13 cellular contexts compared by ENCODE assay signal in genomic region chr12:50242751-50243191, GRCh38. TPM values are rescaled to one million over a fixed set of nuclear protein-coding genes. Genes with fewer than 3 reads are reported as not detected.
A peak's percentile ranks its signal among the peaks of the same experiment; 100 is the strongest.
DNase-seq lines count a peak whose midpoint lies in the region; ATAC-seq and TF ChIP-seq lines count a peak whose summit lies in the region.
"Had no signal": no experiment of that assay in that cellular context is flagged by ENCODE, and none has a peak within 500 bp of the region (broad histone marks: within the 10 kb centered on the region; RNA-seq: fewer than 3 reads in every experiment).

No MANE protein-coding gene starts in this region.

- intact Hi-C loops in left cardiac atrium (cut with DNase I) = no loop called here
- intact Hi-C loops in aorta (cut with DNase I) = no loop called here
- intact Hi-C loops in left colon (cut with DNase I, micrococcal nuclease) = no loop called here

- no peak overlapping the region for H3K4me3 ChIP-seq in right atrium auricular region
- no peak overlapping the region for H3K4me3 ChIP-seq in choroid plexus epithelial cell (ENCODE audit: low read depth, low read length)
- no peak overlapping the region for H3K4me3 ChIP-seq in muscle layer of duodenum (ENCODE audit: low read depth in 1 of 2, low read length in 2 of 2)
- no peak overlapping the region for H3K4me3 ChIP-seq in aorta (ENCODE audit: low read length in 2 of 2)
- H3K4me3 ChIP-seq: GM12878 had no signal

- H3K9me3 ChIP-seq in right atrium auricular region (no peaks in the 10 kb centered on the region), muscle layer of duodenum (ENCODE audit: control insufficient read depth in 1 of 2, low read length in 2 of 2) (no peaks in the 10 kb centered on the region), aorta (ENCODE audit: control insufficient read depth, low read length) (no peaks in the 10 kb centered on the region)
- H3K9me3 ChIP-seq: BE2C had no signal

- WGBS in aorta, 2 donors = 24 to 37% methylated on average over 1 of the region's 1 CpG

- H3K36me3 ChIP-seq in right atrium auricular region (peaks cover 3% of the 10 kb centered on the region), muscle layer of duodenum (ENCODE audit: control insufficient read depth in 1 of 2, insufficient read depth in 2 of 2, low read length in 2 of 2) (peaks cover 0 to 7% of the 10 kb centered on the region in 2 donors), aorta (ENCODE audit: control insufficient read depth in 1 of 2, insufficient read depth in 2 of 2, low read length in 1 of 2) (no peaks in the 10 kb centered on the region)
- H3K36me3 ChIP-seq: BE2C had no signal

- H3K27ac ChIP-seq in right atrium auricular region = peak overlapping the region; percentile 68 to 86
- H3K27ac ChIP-seq in muscle layer of duodenum (ENCODE audit: low read length) = peak overlapping the region; percentile 93
- H3K27ac ChIP-seq in aorta (ENCODE audit: low read depth in 1 of 2, low read length in 2 of 2) = peak overlapping the region; percentile 91 to 98

- ATAC-seq in left cardiac atrium = no peak
- no peak for ATAC-seq in aorta (ENCODE audit: low FRiP score)
- no peak for ATAC-seq in HG03108 (IDR thresholded peaks at IDR 0.05; ENCODE audit: unreplicated experiment)
- ATAC-seq in left colon = no peak
- ATAC-seq: GM12878 had no signal

- TF ChIP-seq CTCF in right atrium auricular region (IDR thresholded peaks at IDR 0.05) = no peak
- no peak for TF ChIP-seq CTCF in choroid plexus epithelial cell (conservative IDR thresholded peaks at IDR 0.05; ENCODE audit: low read depth, low read length)

- H3K4me1 ChIP-seq in right atrium auricular region (peaks cover 0 to 28% of the 10 kb centered on the region in 2 donors), muscle layer of duodenum (ENCODE audit: control insufficient read depth in 1 of 2, insufficient read depth in 2 of 2, low read length in 2 of 2) (peaks cover 8 to 31% of the 10 kb centered on the region in 2 donors), aorta (ENCODE audit: control insufficient read depth in 1 of 2, insufficient read depth in 2 of 2, low read length in 2 of 2) (peaks cover 4 to 5% of the 10 kb centered on the region in 2 donors)

- DNase-seq in right atrium auricular region (ENCODE audit: low spot score) (no peak), left cardiac atrium (no peak), choroid plexus epithelial cell (ENCODE audit: low read depth) (peak; percentile 63), aorta (no peak), left colon (no peak)
- no peak for DNase-seq in activated CD8-positive, alpha-beta memory T cell treated with anti-CD3 and anti-CD28 coated beads, Interleukin-2, amount 50 U/mL, for 4 hours
- DNase-seq: activated CD4-positive, alpha-beta T cell treated with anti-CD3 and anti-CD28 coated beads, Interleukin-2, amount 50 U/mL, for 4 hours; BE2C; cerebellar nuclear complex; NCI-H1105 had no signal

- no peaks in the 10 kb centered on the region for H3K27me3 ChIP-seq in right atrium auricular region
- H3K27me3 ChIP-seq in muscle layer of duodenum (ENCODE audit: low read depth, low read length) = no peaks in the 10 kb centered on the region
- H3K27me3 ChIP-seq in aorta (ENCODE audit: control insufficient read depth in 1 of 2, insufficient read depth in 2 of 2, low read length in 1 of 2) = no peaks in the 10 kb centered on the region
- H3K27me3 ChIP-seq: BE2C had no signal

RNA-seq across cellular contexts. Expression of gene LIMA1, which starts 40.5 kb away (rescaled TPM):
- 10 to 100 TPM; 20.7 to 28.3 TPM for total RNA-seq in right atrium auricular region
- total RNA-seq in left cardiac atrium = 10 to 100 TPM; 30.6 to 37.7 TPM
- total RNA-seq in aorta = 100 to 1,000 TPM; 131 to 177 TPM
- 100 to 1,000 TPM in 1 of 2 donors, 10 to 100 TPM in 1; 35.9 to 148 TPM for polyA plus RNA-seq in aorta
- total RNA-seq in left colon = 100 to 1,000 TPM; 279 to 296 TPM
